Comparison of ENCODE assay signal across 20 cellular contexts in the genomic region with DNA sequence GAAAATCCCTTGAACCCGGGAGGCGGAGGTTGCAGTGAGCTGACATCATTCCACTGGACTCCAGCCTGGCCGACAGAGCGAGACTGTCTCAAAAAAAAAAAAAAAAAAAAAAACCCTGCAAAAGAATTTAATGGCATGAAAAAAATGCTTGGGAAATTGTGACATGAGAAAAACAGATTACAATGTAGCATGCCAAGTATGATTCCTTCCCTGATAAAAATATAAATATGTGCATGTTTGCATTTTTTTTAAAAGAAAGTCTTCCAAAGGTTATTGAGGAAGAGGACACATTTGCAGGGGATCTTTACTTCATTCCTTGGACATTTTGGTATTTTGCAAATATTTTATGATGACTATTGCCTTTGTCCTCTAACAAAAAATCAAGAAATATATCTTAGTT. TPM values are rescaled to one million over a fixed set of nuclear protein-coding genes. Genes with fewer than 3 reads are reported as not detected.
A peak's percentile ranks its signal among the peaks of the same experiment; 100 is the strongest.
DNase-seq lines count a peak whose midpoint lies in the region; ATAC-seq, FAIRE-seq and TF ChIP-seq lines count a peak whose summit lies in the region.
"Had no signal": no experiment of that assay in that cellular context is flagged by ENCODE, and none has a peak within 500 bp of the region (broad histone marks: within the 10 kb centered on the region; RNA-seq: fewer than 3 reads in every experiment).

No MANE protein-coding gene starts in this region.

- no peaks in the 10 kb centered on the region for H3K36me3 ChIP-seq in K562 (ENCODE audit: control insufficient read depth, insufficient read depth, low read length)
- H3K36me3 ChIP-seq in breast epithelium: no peaks in the 10 kb centered on the region
- no peaks in the 10 kb centered on the region for H3K36me3 ChIP-seq in pancreas
- H3K36me3 ChIP-seq in GM23338 (ENCODE audit: insufficient read depth): no peaks in the 10 kb centered on the region
- H3K36me3 ChIP-seq: SJCRH30 had no signal

- H4K20me1 ChIP-seq in K562 (replicated peaks; ENCODE audit: control insufficient read depth, insufficient read depth, low read length) (no peaks in the 10 kb centered on the region), GM23338 (replicated peaks; ENCODE audit: insufficient read depth) (no peaks in the 10 kb centered on the region)

- H3K27ac Mint-ChIP-seq in GM23338: no peak overlapping the region
- H3K27ac Mint-ChIP-seq: IgD-negative memory B cell had no signal

- no peaks in the 10 kb centered on the region for H3K9me1 ChIP-seq in K562 (ENCODE audit: control insufficient read depth, insufficient read depth, low read length)

- H2AFZ ChIP-seq in K562 (ENCODE audit: low read depth, low read length): no peak overlapping the region
- H2AFZ ChIP-seq in GM23338: no peak overlapping the region
- H2AFZ ChIP-seq: PC-9 had no signal

- TF ChIP-seq POLR2A in K562 (conservative IDR thresholded peaks at IDR 0.05) (no peak), breast epithelium (IDR thresholded peaks at IDR 0.05) (no peak)

- in situ Hi-C loops in K562 (cut with MboI): no loop called here

- H3K9me2 ChIP-seq in GM23338 (ENCODE audit: insufficient read depth): no peaks in the 10 kb centered on the region

- intact Hi-C loops in K562 (cut with micrococcal nuclease): no loop called here
- intact Hi-C loops in breast epithelium (cut with DNase I; ENCODE audit: low total_unique reads): no loop called here
- intact Hi-C loops in pancreas (cut with DNase I): loop anchor here in 1 of 3 donors (10.0 kb wide), 1 partner anchor 245 kb away; the partner anchor contains the start of gene LRFN3

- no peaks in the 10 kb centered on the region for H3F3A ChIP-seq in GM23338 (replicated peaks; ENCODE audit: low read depth)

- no peak for TF ChIP-seq CTCF in 22Rv1 (IDR thresholded peaks at IDR 0.05)
- no peak for TF ChIP-seq CTCF in K562 (IDR thresholded peaks at IDR 0.05 in 2 of 3, conservative IDR thresholded peaks at IDR 0.05 in 1 of 3; ENCODE audit: insufficient read depth in 2 of 3, low read depth in 1 of 3, low read length in 3 of 3)
- TF ChIP-seq CTCF in breast epithelium (IDR thresholded peaks at IDR 0.05): no peak
- TF ChIP-seq CTCF in pancreas (IDR thresholded peaks at IDR 0.05): no peak
- no peak for TF ChIP-seq CTCF in GM23338 (conservative IDR thresholded peaks at IDR 0.05; ENCODE audit: low read depth in 2 of 2)

- no peaks in the 10 kb centered on the region for H3K36me3 Mint-ChIP-seq in GM23338 (ENCODE audit: low read depth)
- H3K36me3 Mint-ChIP-seq: IgD-negative memory B cell had no signal

- H3K27ac ChIP-seq in 22Rv1: peak overlapping the region; percentile 49; the same call in 1 of the 2 replicates
- no peak overlapping the region for H3K27ac ChIP-seq in K562 (ENCODE audit: extremely low read depth, low read depth, low read length)
- H3K27ac ChIP-seq in breast epithelium: no peak overlapping the region
- H3K27ac ChIP-seq in pancreas: no peak overlapping the region
- H3K27ac ChIP-seq in GM23338 (ENCODE audit: low read depth): no peak overlapping the region
- H3K27ac ChIP-seq: PC-9, SJCRH30 had no signal

- H3K9ac ChIP-seq in K562 (ENCODE audit: insufficient read depth in 1 of 2, low read depth in 2 of 2, low read length in 2 of 2): no peak overlapping the region

- no TSS peak for BruUV-seq in K562 (replicated peaks; lab: Mats Ljungman, UMichigan)

- H3K4me3 Mint-ChIP-seq in GM23338: no peak overlapping the region
- H3K4me3 Mint-ChIP-seq: IgD-negative memory B cell had no signal

- FAIRE-seq in K562 (lab: Jason Lieb, UNC) (no peak), pancreas (lab: Jason Lieb, UNC) (no peak)
- FAIRE-seq: A204.1 had no signal

- H3K27me3 ChIP-seq in K562 (ENCODE audit: control insufficient read depth in 2 of 2, insufficient read depth in 2 of 2, low read length in 2 of 2): no peaks in the 10 kb centered on the region
- H3K27me3 ChIP-seq in breast epithelium: no peaks in the 10 kb centered on the region
- H3K27me3 ChIP-seq in pancreas: no peaks in the 10 kb centered on the region
- no peaks in the 10 kb centered on the region for H3K27me3 ChIP-seq in GM23338 (ENCODE audit: insufficient read depth)

- POLR2A ChIA-PET in K562 (lab: Yijun Ruan, JAX): no interaction called here

- no peak for TF ChIP-seq EP300 in K562 (IDR thresholded peaks at IDR 0.05; ENCODE audit: low read length)

- peaks cover 3% of the 10 kb centered on the region; the same call in 1 of the 3 replicates for H3K9me3 Mint-ChIP-seq in GM23338
- H3K9me3 Mint-ChIP-seq: IgD-negative memory B cell had no signal

- H3K4me1 ChIP-seq in K562 (replicated peaks in 1 of 2; ENCODE audit: control insufficient read depth in 2 of 2, insufficient read depth in 2 of 2, low read length in 2 of 2) (no peaks in the 10 kb centered on the region; a peak in 1 of 5 replicates), breast epithelium (no peaks in the 10 kb centered on the region), pancreas (no peaks in the 10 kb centered on the region), GM23338 (ENCODE audit: insufficient read depth) (no peaks in the 10 kb centered on the region; the same call in 1 of the 2 replicates)
- H3K4me1 ChIP-seq: Caco-2, SJCRH30 had no signal

- H3K9me3 ChIP-seq in K562 (replicated peaks; ENCODE audit: control insufficient read depth, insufficient read depth, low read depth, low read length) (no peaks in the 10 kb centered on the region), breast epithelium (no peaks in the 10 kb centered on the region), pancreas (no peaks in the 10 kb centered on the region)
- H3K9me3 ChIP-seq: Caco-2, SJCRH30 had no signal

- peaks cover 5% of the 10 kb centered on the region; the same call in 2 of the 3 replicates for H3K4me1 Mint-ChIP-seq in GM23338

- H3K27me3 Mint-ChIP-seq in GM23338 (ENCODE audit: insufficient read depth, low read depth, poor library complexity): peaks cover 5% of the 10 kb centered on the region
- H3K27me3 Mint-ChIP-seq: IgD-negative memory B cell had no signal

- 11% methylated on average over 3 of the region's 4 CpGs for WGBS in K562 (ENCODE audit: insufficient coverage, low coverage, missing lambda C conversion rate)
- 25 to 37% methylated on average over 4 of the region's 4 CpGs for WGBS in pancreas, 2 donors

- DNase-seq in EL: peak; percentile 25
- DNase-seq in K562 (ENCODE audit: extremely low read depth in 1 of 4, low spot score in 3 of 4): no peak
- DNase-seq in hepatic stellate cell (ENCODE audit: low spot score): peak; percentile 65
- DNase-seq in breast epithelium (ENCODE audit: low spot score in 2 of 2): no peak
- no peak for DNase-seq in pancreas
- no peak for DNase-seq in GM23338 (ENCODE audit: low spot score)
- DNase-seq: Caco-2, H7, NCI-H1105, NCI-H1694 treated with DMSO at 0.1 percent for 48 hours, NCI-H2107, NCI-H2227 treated with DMSO at 0.1 percent for 48 hours, PC-9, SJCRH30 had no signal

- no peak overlapping the region for H3K4me3 ChIP-seq in K562
- no peak overlapping the region for H3K4me3 ChIP-seq in breast epithelium
- no peak overlapping the region for H3K4me3 ChIP-seq in pancreas
- H3K4me3 ChIP-seq in GM23338: no peak overlapping the region
- H3K4me3 ChIP-seq: PC-9, SJCRH30 had no signal

- no peak for ATAC-seq in K562
- no peak for ATAC-seq in GM21786 (IDR thresholded peaks at IDR 0.05; ENCODE audit: unreplicated experiment)
- ATAC-seq in pancreas: no peak
- no peak for ATAC-seq in GM23338

- TF ChIP-seq RAD21 in K562 (CRISPR knock-in tag; conservative IDR thresholded peaks at IDR 0.05 in 1 of 2, IDR thresholded peaks at IDR 0.05 in 1 of 2): no peak

- H3K4me2 ChIP-seq in K562 (ENCODE audit: insufficient read depth, low read length) (no peak overlapping the region), GM23338 (no peak overlapping the region)
- H3K4me2 ChIP-seq: PC-9 had no signal

- CTCF ChIA-PET in K562 (lab: Yijun Ruan, JAX; ENCODE audit: low intra/inter-chr PET ratio): interaction anchor here (0.6 kb wide), 1 partner anchor 242 kb away, joined by 3 read pairs; no protein-coding TSS in a partner anchor

- no peaks in the 10 kb centered on the region for H3K79me2 ChIP-seq in K562 (ENCODE audit: control insufficient read depth, insufficient read depth, low read length)
- no peaks in the 10 kb centered on the region for H3K79me2 ChIP-seq in GM23338 (replicated peaks; ENCODE audit: insufficient read depth)

RNA-seq across cellular contexts. Expression of gene ZBTB32, which starts 14.5 kb away (rescaled TPM):
- total RNA-seq in K562 (2011; cell fraction: chromatin; rRNA removed; ENCODE audit: low replicate concordance): not detected in 2 replicates
- total RNA-seq in K562 (2011; cell fraction: nucleolus; rRNA removed): not detected in 2 replicates
- not detected in 2 replicates for total RNA-seq in K562 (2011; cell fraction: nucleoplasm; rRNA removed)
- total RNA-seq in K562 (2014; rRNA removed) (not detected in 2 replicates), K562 (2014; rRNA removed; fragmentation: Illumina TruSeq; extraction: Trizol) (not detected in 2 replicates), K562 (2015; rRNA removed; fragmentation: Illumina TruSeq; extraction: Trizol) (not detected in 2 replicates), K562 (2021) (0.20 TPM in 1 of 2 replicates, not detected in the other), breast epithelium (under 1 TPM in 1 of 3 donors, not detected in 2; 0.33 TPM), pancreas (under 1 TPM in 1 of 6 donors, not detected in 5; 0.13 TPM)
- polyA plus RNA-seq in K562 (2011; rRNA removed) (not detected in 2 replicates), K562 (2014; fragmentation: Illumina TruSeq; extraction: Trizol) (not detected in 2 replicates), K562 (2014; fragmentation: Nextera tagmentation; extraction: Ambion mirVana) (not detected), K562 (2014; rRNA removed) (0.05 TPM in 1 of 2 replicates, not detected in the other), pancreas (under 1 TPM in 1 of 2 donors, not detected in 1; 0.14 TPM), GM23338 (2016; fragmentation: Nextera tagmentation; extraction: Ambion mirVana) (0.45 and 0.65 TPM in 2 replicates)
- polyA plus RNA-seq in K562 (2011; cell fraction: cytosol; rRNA removed): not detected in 2 replicates
- polyA plus RNA-seq in K562 (2011; cell fraction: nucleus; rRNA removed): 0.09 TPM in 1 of 2 replicates, not detected in the other
- not detected in 2 replicates for polyA plus RNA-seq in K562 (2012)
- polyA minus RNA-seq in K562 (2011; rRNA and poly(A)+ RNA removed): not detected in 2 replicates
- not detected in 2 replicates for polyA minus RNA-seq in K562 (2011; cell fraction: cytosol; rRNA and poly(A)+ RNA removed)
- polyA minus RNA-seq in K562 (2011; cell fraction: nucleus; rRNA and poly(A)+ RNA removed): not detected in 2 replicates
- total RNA-seq in GM23338 (2014; rRNA removed; shearing (Covaris generic)): 1.8 TPM in 1 of 2 replicates, not detected in the other
- total RNA-seq: Caco-2, H7, HT-29, LHCN-M2, PC-9, SJCRH30 had no signal

RNA-seq across cellular contexts. Expression of gene UPK1A, which starts 23.5 kb away (rescaled TPM):
- total RNA-seq in K562 (2011; cell fraction: chromatin; rRNA removed; ENCODE audit: low replicate concordance): not detected in 2 replicates
- total RNA-seq in K562 (2011; cell fraction: nucleolus; rRNA removed): 0.33 TPM in 1 of 2 replicates, not detected in the other
- not detected in 2 replicates for total RNA-seq in K562 (2011; cell fraction: nucleoplasm; rRNA removed)
- total RNA-seq in K562 (2014; rRNA removed) (not detected in 2 replicates), K562 (2014; rRNA removed; fragmentation: Illumina TruSeq; extraction: Trizol) (not detected in 2 replicates), K562 (2015; rRNA removed; fragmentation: Illumina TruSeq; extraction: Trizol) (not detected in 2 replicates), K562 (2021) (not detected in 2 replicates), breast epithelium (not detected), pancreas (not detected)
- polyA plus RNA-seq in K562 (2011; rRNA removed) (0.06 TPM in 1 of 2 replicates, not detected in the other), K562 (2014; fragmentation: Illumina TruSeq; extraction: Trizol) (not detected in 2 replicates), K562 (2014; fragmentation: Nextera tagmentation; extraction: Ambion mirVana) (under 1 TPM in 1 of 2 experiments, not detected in 1; 0.13 TPM), K562 (2014; rRNA removed) (not detected in 2 replicates), pancreas (under 1 TPM in 1 of 2 donors, not detected in 1; 0.16 TPM), GM23338 (2016; fragmentation: Nextera tagmentation; extraction: Ambion mirVana) (1.0 and 1.5 TPM in 2 replicates)
- polyA plus RNA-seq in K562 (2011; cell fraction: cytosol; rRNA removed): not detected in 2 replicates
- 0.10 TPM in 1 of 2 replicates, not detected in the other for polyA plus RNA-seq in K562 (2011; cell fraction: nucleus; rRNA removed)
- 0.08 TPM in 1 of 2 replicates, not detected in the other for polyA plus RNA-seq in K562 (2012)
- not detected in 2 replicates for polyA minus RNA-seq in K562 (2011; rRNA and poly(A)+ RNA removed)
- not detected in 2 replicates for polyA minus RNA-seq in K562 (2011; cell fraction: cytosol; rRNA and poly(A)+ RNA removed)
- not detected in 2 replicates for polyA minus RNA-seq in K562 (2011; cell fraction: nucleus; rRNA and poly(A)+ RNA removed)
- 0.42 TPM in 1 of 2 replicates, not detected in the other for total RNA-seq in GM23338 (2014; rRNA removed; shearing (Covaris generic))
- total RNA-seq: Caco-2, HT-29, SJCRH30 had no signal
- polyA plus RNA-seq: IgD-negative memory B cell had no signal

RNA-seq across cellular contexts. Expression of gene KMT2B, which starts 28.0 kb away (rescaled TPM):
- 84.2 and 203 TPM in 2 replicates for total RNA-seq in K562 (2011; cell fraction: chromatin; rRNA removed; ENCODE audit: low replicate concordance)
- total RNA-seq in K562 (2011; cell fraction: nucleolus; rRNA removed): 117 and 120 TPM in 2 replicates
- total RNA-seq in K562 (2011; cell fraction: nucleoplasm; rRNA removed): 104 and 131 TPM in 2 replicates
- 8.1 and 9.0 TPM in 2 replicates for total RNA-seq in K562 (2014; rRNA removed)
- total RNA-seq in K562 (2014; rRNA removed; fragmentation: Illumina TruSeq; extraction: Trizol): 2.7 and 4.8 TPM in 2 replicates
- 6.0 and 6.7 TPM in 2 replicates for total RNA-seq in K562 (2015; rRNA removed; fragmentation: Illumina TruSeq; extraction: Trizol)
- 36.0 and 43.9 TPM in 2 replicates for total RNA-seq in K562 (2021)
- polyA plus RNA-seq in K562 (2011; rRNA removed): 11.0 and 19.1 TPM in 2 replicates
- polyA plus RNA-seq in K562 (2011; cell fraction: cytosol; rRNA removed): 14.8 and 17.2 TPM in 2 replicates
- polyA plus RNA-seq in K562 (2011; cell fraction: nucleus; rRNA removed): 108 and 154 TPM in 2 replicates
- polyA plus RNA-seq in K562 (2012): 38.7 and 38.9 TPM in 2 replicates
- 21.5 and 27.8 TPM in 2 replicates for polyA plus RNA-seq in K562 (2014; fragmentation: Illumina TruSeq; extraction: Trizol)
- 1 to 10 TPM in 1 of 2 experiments, under 1 TPM in 1; 0.63 to 1.3 TPM for polyA plus RNA-seq in K562 (2014; fragmentation: Nextera tagmentation; extraction: Ambion mirVana)
- 16.4 and 21.9 TPM in 2 replicates for polyA plus RNA-seq in K562 (2014; rRNA removed)
- polyA minus RNA-seq in K562 (2011; rRNA and poly(A)+ RNA removed): 7.1 and 9.7 TPM in 2 replicates
- 12.2 and 21.2 TPM in 2 replicates for polyA minus RNA-seq in K562 (2011; cell fraction: cytosol; rRNA and poly(A)+ RNA removed)
- polyA minus RNA-seq in K562 (2011; cell fraction: nucleus; rRNA and poly(A)+ RNA removed): 14.7 and 18.4 TPM in 2 replicates
- 10 to 100 TPM; 14.2 to 16.2 (median 16.1) TPM for total RNA-seq in breast epithelium
- 10 to 100 TPM; 16.7 to 28.4 (median 23.8) TPM for total RNA-seq in pancreas
- polyA plus RNA-seq in pancreas: 10 to 100 TPM; 56.0 to 59.9 TPM
- 36.2 and 49.8 TPM in 2 replicates for total RNA-seq in GM23338 (2014; rRNA removed; shearing (Covaris generic))
- polyA plus RNA-seq in GM23338 (2016; fragmentation: Nextera tagmentation; extraction: Ambion mirVana): 15.5 and 15.8 TPM in 2 replicates

RNA-seq across cellular contexts. Expression of gene COX6B1, which starts 41.7 kb away (rescaled TPM):
- 34.6 and 63.8 TPM in 2 replicates for total RNA-seq in K562 (2011; cell fraction: chromatin; rRNA removed; ENCODE audit: low replicate concordance)
- total RNA-seq in K562 (2011; cell fraction: nucleolus; rRNA removed): 128 and 147 TPM in 2 replicates
- 127 and 158 TPM in 2 replicates for total RNA-seq in K562 (2011; cell fraction: nucleoplasm; rRNA removed)
- total RNA-seq in K562 (2014; rRNA removed): 777 and 1,094 TPM in 2 replicates
- total RNA-seq in K562 (2014; rRNA removed; fragmentation: Illumina TruSeq; extraction: Trizol): 1,091 and 1,219 TPM in 2 replicates
- 1,062 and 1,116 TPM in 2 replicates for total RNA-seq in K562 (2015; rRNA removed; fragmentation: Illumina TruSeq; extraction: Trizol)
- total RNA-seq in K562 (2021): 826 and 961 TPM in 2 replicates
- polyA plus RNA-seq in K562 (2011; rRNA removed): 963 and 1,008 TPM in 2 replicates
- polyA plus RNA-seq in K562 (2011; cell fraction: cytosol; rRNA removed): 1,680 and 1,786 TPM in 2 replicates
- 429 and 540 TPM in 2 replicates for polyA plus RNA-seq in K562 (2011; cell fraction: nucleus; rRNA removed)
- 1,082 and 1,282 TPM in 2 replicates for polyA plus RNA-seq in K562 (2012)
- polyA plus RNA-seq in K562 (2014; fragmentation: Illumina TruSeq; extraction: Trizol): 1,441 and 1,704 TPM in 2 replicates
- polyA plus RNA-seq in K562 (2014; fragmentation: Nextera tagmentation; extraction: Ambion mirVana): 1,000 to 10,000 TPM; 2,325 to 2,393 TPM
- polyA plus RNA-seq in K562 (2014; rRNA removed): 1,426 and 1,451 TPM in 2 replicates
- polyA minus RNA-seq in K562 (2011; rRNA and poly(A)+ RNA removed): 681 and 736 TPM in 2 replicates
- polyA minus RNA-seq in K562 (2011; cell fraction: cytosol; rRNA and poly(A)+ RNA removed): 247 and 280 TPM in 2 replicates
- polyA minus RNA-seq in K562 (2011; cell fraction: nucleus; rRNA and poly(A)+ RNA removed): 57.8 and 131 TPM in 2 replicates
- 100 to 1,000 TPM; 320 to 418 (median 391) TPM for total RNA-seq in breast epithelium
- 100 to 1,000 TPM; 119 to 164 (median 147) TPM for total RNA-seq in pancreas
- 100 to 1,000 TPM; 328 to 491 TPM for polyA plus RNA-seq in pancreas
- 564 and 722 TPM in 2 replicates for total RNA-seq in GM23338 (2014; rRNA removed; shearing (Covaris generic))
- polyA plus RNA-seq in GM23338 (2016; fragmentation: Nextera tagmentation; extraction: Ambion mirVana): 1,532 and 1,702 TPM in 2 replicates

RNA-seq across cellular contexts. Expression of gene ETV2, which starts 48.3 kb away (rescaled TPM):
- 0.97 TPM in 1 of 2 replicates, not detected in the other for total RNA-seq in K562 (2011; cell fraction: chromatin; rRNA removed; ENCODE audit: low replicate concordance)
- 1.3 and 1.7 TPM in 2 replicates for total RNA-seq in K562 (2011; cell fraction: nucleolus; rRNA removed)
- 0.73 and 0.76 TPM in 2 replicates for total RNA-seq in K562 (2011; cell fraction: nucleoplasm; rRNA removed)
- 3.0 and 3.5 TPM in 2 replicates for total RNA-seq in K562 (2014; rRNA removed)
- total RNA-seq in K562 (2014; rRNA removed; fragmentation: Illumina TruSeq; extraction: Trizol): 0.11 TPM in 1 of 2 replicates, not detected in the other
- 0.57 and 1.2 TPM in 2 replicates for total RNA-seq in K562 (2015; rRNA removed; fragmentation: Illumina TruSeq; extraction: Trizol)
- 2.9 and 3.7 TPM in 2 replicates for total RNA-seq in K562 (2021)
- 0.22 and 0.33 TPM in 2 replicates for polyA plus RNA-seq in K562 (2011; rRNA removed)
- polyA plus RNA-seq in K562 (2011; cell fraction: cytosol; rRNA removed): 0.28 and 1.6 TPM in 2 replicates
- 0.42 and 2.4 TPM in 2 replicates for polyA plus RNA-seq in K562 (2011; cell fraction: nucleus; rRNA removed)
- 2.7 TPM in 2 replicates for polyA plus RNA-seq in K562 (2012)
- polyA plus RNA-seq in K562 (2014; fragmentation: Illumina TruSeq; extraction: Trizol): 0.55 and 2.6 TPM in 2 replicates
- under 1 TPM; 0.11 to 0.13 TPM for polyA plus RNA-seq in K562 (2014; fragmentation: Nextera tagmentation; extraction: Ambion mirVana)
- 2.4 and 2.6 TPM in 2 replicates for polyA plus RNA-seq in K562 (2014; rRNA removed)
- 0.14 TPM in 1 of 2 replicates, not detected in the other for polyA minus RNA-seq in K562 (2011; rRNA and poly(A)+ RNA removed)
- not detected in 2 replicates for polyA minus RNA-seq in K562 (2011; cell fraction: cytosol; rRNA and poly(A)+ RNA removed)
- polyA minus RNA-seq in K562 (2011; cell fraction: nucleus; rRNA and poly(A)+ RNA removed): 0.94 and 1.1 TPM in 2 replicates
- total RNA-seq in breast epithelium: under 1 TPM in 1 of 3 donors, not detected in 2; 0.59 TPM
- 1 to 10 TPM in 3 of 6 donors, under 1 TPM in 3; 0.32 to 1.5 (median 0.99) TPM for total RNA-seq in pancreas
- polyA plus RNA-seq in pancreas: 1 to 10 TPM; 1.5 to 4.1 TPM
- 0.87 TPM in 1 of 2 replicates, not detected in the other for total RNA-seq in GM23338 (2014; rRNA removed; shearing (Covaris generic))
- 1.5 and 1.7 TPM in 2 replicates for polyA plus RNA-seq in GM23338 (2016; fragmentation: Nextera tagmentation; extraction: Ambion mirVana)

Comparison
In these comparisons a context has a peak if more than half of its experiments do, and no peak if none do; other contexts are left out.
1. DNase-seq: peak in EL (single experiment) and hepatic stellate cell (single experiment); none in K562 (0 of 4), breast epithelium (0 of 2), pancreas (0 of 6) and GM23338 (single experiment).